Comparison of ENCODE assay signal across 8 cellular contexts in the genomic region with DNA sequence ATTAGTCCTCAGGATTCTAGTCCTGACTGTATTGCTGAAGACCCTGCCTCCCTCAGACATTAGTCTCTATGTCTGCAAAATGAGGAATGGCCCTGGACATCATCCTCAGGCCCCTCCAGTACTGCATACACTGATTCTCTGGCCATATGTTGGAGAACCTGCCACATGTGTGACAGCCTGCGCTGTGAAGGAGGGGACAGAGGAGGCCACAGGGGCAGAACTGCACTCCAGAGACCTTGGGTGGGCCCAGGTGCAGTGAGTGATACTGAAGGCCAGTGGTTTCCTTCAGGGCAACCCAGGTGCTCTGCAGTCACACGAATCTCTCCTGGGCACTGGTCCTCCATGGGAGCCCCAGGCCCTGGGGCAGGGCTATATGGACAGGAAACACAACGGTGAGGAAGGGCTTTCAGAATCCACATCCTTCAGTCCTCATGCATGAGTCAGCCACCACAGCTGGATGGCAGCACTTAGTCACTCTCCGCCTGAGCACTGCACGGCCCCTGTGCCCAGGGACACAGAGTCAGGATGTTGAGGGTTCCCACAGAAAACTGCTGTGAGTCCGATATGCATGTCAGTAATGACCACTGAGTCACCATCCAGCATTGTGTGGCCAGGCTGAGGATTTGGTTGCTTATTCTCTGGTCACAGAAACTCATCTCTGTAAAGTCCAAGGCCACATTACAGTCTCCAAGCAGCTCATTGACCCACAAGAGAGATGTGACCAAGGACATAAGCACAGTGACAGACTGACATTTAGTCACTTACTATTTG. TPM values are rescaled to one million over a fixed set of nuclear protein-coding genes. Genes with fewer than 3 reads are reported as not detected.
A peak's percentile ranks its signal among the peaks of the same experiment; 100 is the strongest.
DNase-seq lines count a peak whose midpoint lies in the region; ATAC-seq and TF ChIP-seq lines count a peak whose summit lies in the region.

No MANE protein-coding gene starts in this region.

- H3K4me1 ChIP-seq in cardiac muscle cell (ENCODE audit: low read depth), result peaks cover 7% of the 10 kb centered on the region
- peaks cover 0 to 35% of the 10 kb centered on the region in 2 donors for H3K4me1 ChIP-seq in right atrium auricular region
- H3K4me1 ChIP-seq in adrenal gland (replicated peaks in 1 of 2), result peaks cover 4 to 22% of the 10 kb centered on the region in 2 donors
- peaks cover 0 to 3% of the 10 kb centered on the region in 2 donors for H3K4me1 ChIP-seq in left lung

- TF ChIP-seq CTCF in cardiac muscle cell (IDR thresholded peaks at IDR 0.05; ENCODE audit: low read depth, low read length), result peak; percentile 55
- peak in 1 of 2 donors; percentile 51 for TF ChIP-seq CTCF in right atrium auricular region (IDR thresholded peaks at IDR 0.05)
- peak in 5 of 6 experiments; percentile 31 to 49 (median 43) for TF ChIP-seq CTCF in adrenal gland (IDR thresholded peaks at IDR 0.05)
- TF ChIP-seq CTCF in left lung (IDR thresholded peaks at IDR 0.05), result no peak

- no peaks in the 10 kb centered on the region for H3K36me3 ChIP-seq in cardiac muscle cell
- H3K36me3 ChIP-seq in right atrium auricular region, result peaks cover 4% of the 10 kb centered on the region
- H3K36me3 ChIP-seq in adrenal gland (replicated peaks in 1 of 2), result no peaks in the 10 kb centered on the region
- H3K36me3 ChIP-seq in left lung, result no peaks in the 10 kb centered on the region

- TF ChIP-seq POLR2A in adrenal gland (IDR thresholded peaks at IDR 0.05), result no peak

- H3K27me3 ChIP-seq in cardiac muscle cell, result no peaks in the 10 kb centered on the region
- no peaks in the 10 kb centered on the region for H3K27me3 ChIP-seq in right atrium auricular region
- H3K27me3 ChIP-seq in adrenal gland, result no peaks in the 10 kb centered on the region
- H3K27me3 ChIP-seq in left lung, result no peaks in the 10 kb centered on the region

- H3K27ac ChIP-seq in cardiac muscle cell (no peak overlapping the region), right atrium auricular region (no peak overlapping the region), adrenal gland (peak overlapping the region in 3 of 5 donors; percentile 47 to 79 (median 52)), left lung (no peak overlapping the region)

- H3K9me3 ChIP-seq in cardiac muscle cell (ENCODE audit: low read depth) (no peaks in the 10 kb centered on the region), right atrium auricular region (no peaks in the 10 kb centered on the region), adrenal gland (replicated peaks in 1 of 3) (no peaks in the 10 kb centered on the region), left lung (no peaks in the 10 kb centered on the region)

- intact Hi-C loops in adrenal gland (cut with DNase I), result loop anchor here in 1 of 2 donors (10.0 kb wide), 2 partner anchors 52 to 172 kb away; partner anchors contain the start of gene PRSS23
- intact Hi-C loops in left lung (cut with DNase I), result no loop called here

- H3K4me3 ChIP-seq in cardiac muscle cell (no peak overlapping the region), right atrium auricular region (no peak overlapping the region), adrenal gland (no peak overlapping the region), left lung (no peak overlapping the region)

- ATAC-seq in left lung (peak; percentile 87), HG02884 (IDR thresholded peaks at IDR 0.05; ENCODE audit: unreplicated experiment) (no peak)

- WGBS in adrenal gland, 4 donors, result 37 to 60% (median 48%) methylated on average over 2 to 6 of the region's 6 CpGs

- DNase-seq in cardiac muscle cell (ENCODE audit: low read depth in 1 of 2, low spot score in 1 of 2), result peak; percentile 17 to 88
- no peak for DNase-seq in right atrium auricular region (ENCODE audit: low spot score)
- peak; percentile 17 for DNase-seq in HuH-7 (ENCODE audit: low spot score)
- peak; percentile 73 to 91 (median 85) for DNase-seq in adrenal gland
- peak; percentile 54 to 73 for DNase-seq in left lung
- DNase-seq in NCI-H2029 treated with DMSO at 0.1 percent for 48 hours (lab: John Stamatoyannopoulos, UW), result no peak
- DNase-seq in COR-L47 (lab: John Stamatoyannopoulos, UW), result no peak

RNA-seq across cellular contexts. Expression of gene ME3, which starts 39.7 kb away (rescaled TPM):
- total RNA-seq in cardiac muscle cell, result 5.4 and 17.2 TPM in 2 replicates
- polyA plus RNA-seq in cardiac muscle cell, result 3.5 and 5.9 TPM in 2 replicates
- total RNA-seq in right atrium auricular region, result 10 to 100 TPM; 20.5 to 33.1 TPM
- total RNA-seq in adrenal gland, result 10 to 100 TPM; 18.6 to 64.4 (median 44.5) TPM
- polyA plus RNA-seq in adrenal gland, result 100 to 1,000 TPM in 1 of 3 donors, 10 to 100 TPM in 2; 13.9 to 128 (median 78.6) TPM
- 10 to 100 TPM; 21.6 to 22.1 TPM for total RNA-seq in left lung

Comparison
In these comparisons a context has a peak if more than half of its experiments do, and no peak if none do; other contexts are left out.
1. DNase-seq: peak in cardiac muscle cell (2 of 2), HuH-7 (single experiment), adrenal gland (7 of 7) and left lung (2 of 2); none in right atrium auricular region (single experiment), NCI-H2029 treated with DMSO at 0.1 percent for 48 hours (single experiment) and COR-L47 (single experiment).
2. H3K27ac ChIP-seq: peak in adrenal gland (3 of 5); none in cardiac muscle cell (single experiment), right atrium auricular region (0 of 2) and left lung (0 of 2).
3. CTCF ChIP-seq: peak in cardiac muscle cell (single experiment) and adrenal gland (5 of 6); none in left lung (0 of 2).